15 cellular contexts compared by ENCODE assay signal in genomic region chr19:19343016-19343362, GRCh38.
"Had no signal": no experiment of that assay in that cellular context is flagged by ENCODE, and none has a peak within 500 bp of the region (broad histone marks: within the 10 kb centered on the region; RNA-seq: fewer than 3 reads in every experiment).

No MANE protein-coding gene starts in this region.

- H3K4me3 ChIP-seq: heart left ventricle, ovary, thyroid gland, vagina had no signal

- H3K27ac ChIP-seq: brain microvascular endothelial cell, ovary, thyroid gland, vagina had no signal

- H3K36me3 ChIP-seq: ovary had no signal

- DNase-seq: activated B cell treated with CpG ODN at 0.5 μM for 24 hours; activated CD8-positive, alpha-beta memory T cell treated with anti-CD3 and anti-CD28 coated beads, Interleukin-2, amount 50 U/mL, for 4 hours; activated CD8-positive, alpha-beta T cell treated with anti-CD3 and anti-CD28 coated beads for 36 hours; activated naive CD8-positive, alpha-beta T cell treated with anti-CD3 and anti-CD28 coated beads, Interleukin-2, amount 10 ng/mL, durations not matched to agents 7 days and 5 days; effector memory CD8-positive, alpha-beta T cell; immature natural killer cell; stimulated activated CD4-positive, alpha-beta T cell treated with anti-CD3 and anti-CD28 coated beads, Interleukin-12 subunit alpha, Interleukin-12 subunit beta, amount 100 ng/mL, for 4 hours; T-helper 2 cell had no signal

- H3K27me3 ChIP-seq: brain microvascular endothelial cell, heart left ventricle, ovary, thyroid gland, vagina had no signal

- FAIRE-seq: frontal cortex had no signal

- H3K4me3 Mint-ChIP-seq: activated B cell treated with CpG ODN at 0.5 μM for 24 hours; activated CD8-positive, alpha-beta T cell treated with anti-CD3 and anti-CD28 coated beads for 36 hours; activated naive CD8-positive, alpha-beta T cell treated with anti-CD3 and anti-CD28 coated beads, Interleukin-2, amount 10 ng/mL, durations not matched to agents 7 days and 5 days; effector memory CD8-positive, alpha-beta T cell; immature natural killer cell; nephron progenitor cell had no signal

- ATAC-seq: activated CD8-positive, alpha-beta T cell treated with anti-CD3 and anti-CD28 coated beads for 36 hours; effector memory CD8-positive, alpha-beta T cell had no signal

- H3K9me3 Mint-ChIP-seq: activated B cell treated with CpG ODN at 0.5 μM for 24 hours; activated CD8-positive, alpha-beta T cell treated with anti-CD3 and anti-CD28 coated beads for 36 hours; activated naive CD8-positive, alpha-beta T cell treated with anti-CD3 and anti-CD28 coated beads, Interleukin-2, amount 10 ng/mL, durations not matched to agents 7 days and 5 days; effector memory CD8-positive, alpha-beta T cell; immature natural killer cell; nephron progenitor cell had no signal

- H3K27me3 Mint-ChIP-seq: activated B cell treated with CpG ODN at 0.5 μM for 24 hours; activated CD8-positive, alpha-beta T cell treated with anti-CD3 and anti-CD28 coated beads for 36 hours; activated naive CD8-positive, alpha-beta T cell treated with anti-CD3 and anti-CD28 coated beads, Interleukin-2, amount 10 ng/mL, durations not matched to agents 7 days and 5 days; effector memory CD8-positive, alpha-beta T cell had no signal

- H3K9me3 ChIP-seq: heart left ventricle, ovary, thyroid gland, vagina had no signal

- H3K4me1 Mint-ChIP-seq: activated B cell treated with CpG ODN at 0.5 μM for 24 hours; activated naive CD8-positive, alpha-beta T cell treated with anti-CD3 and anti-CD28 coated beads, Interleukin-2, amount 10 ng/mL, durations not matched to agents 7 days and 5 days; immature natural killer cell; nephron progenitor cell had no signal

- H3K4me1 ChIP-seq: thyroid gland had no signal

- H3K27ac Mint-ChIP-seq: activated B cell treated with CpG ODN at 0.5 μM for 24 hours; activated CD8-positive, alpha-beta T cell treated with anti-CD3 and anti-CD28 coated beads for 36 hours; activated naive CD8-positive, alpha-beta T cell treated with anti-CD3 and anti-CD28 coated beads, Interleukin-2, amount 10 ng/mL, durations not matched to agents 7 days and 5 days; effector memory CD8-positive, alpha-beta T cell; immature natural killer cell; nephron progenitor cell had no signal
